8 cellular contexts compared by ENCODE assay signal in genomic region chr17:80856863-80857488, GRCh38.
DNase-seq lines count a peak whose midpoint lies in the region; ATAC-seq and TF ChIP-seq lines count a peak whose summit lies in the region.

No MANE protein-coding gene starts in this region.

- ATAC-seq in GM21723 (IDR thresholded peaks at IDR 0.05; ENCODE audit: unreplicated experiment) (peak; percentile 34), HG03442 (IDR thresholded peaks at IDR 0.05; ENCODE audit: unreplicated experiment) (no peak)

- peaks cover 15 to 30% of the 10 kb centered on the region in 2 donors for H3K4me1 Mint-ChIP-seq in immature natural killer cell

- in situ Hi-C loops in transverse colon (cut with MboI; ENCODE audit: low pct_ligation_motif_present in 1 of 4, low pct_unique_long_range_greater_than_20kb in 1 of 4, low sequenced_read_pairs in 3 of 4), result loop anchor here in 1 of 4 donors (25.0 kb wide), 1 partner anchor 420 kb away; no protein-coding TSS in a partner anchor

- DNase-seq in SJSA1 (ENCODE audit: low read depth in 1 of 2, low spot score in 2 of 2), result no peak
- DNase-seq in immature natural killer cell, result no peak
- DNase-seq in HPDE6-E6E7 (ENCODE audit: extremely low spot score), result no peak
- no peak for DNase-seq in transverse colon
- no peak for DNase-seq in nucleus accumbens (lab: John Stamatoyannopoulos, UW)

- TF ChIP-seq POLR2A in transverse colon (IDR thresholded peaks at IDR 0.05), result no peak

- no peaks in the 10 kb centered on the region for H3K9me3 Mint-ChIP-seq in immature natural killer cell

- WGBS in transverse colon (ENCODE audit: low coverage in 1 of 2), 2 donors, result 92 to 93% methylated on average over 2 to 13 of the region's 18 CpGs

- H3K9ac ChIP-seq in BLaER1, result no peak overlapping the region

- peak overlapping the region; percentile 44 for H3K4me2 ChIP-seq in BLaER1

- no peak for TF ChIP-seq CTCF in transverse colon (IDR thresholded peaks at IDR 0.05)

- H3K9me3 ChIP-seq in BLaER1, result no peaks in the 10 kb centered on the region
- H3K9me3 ChIP-seq in SJSA1 (replicated peaks), result no peaks in the 10 kb centered on the region
- H3K9me3 ChIP-seq in transverse colon, result no peaks in the 10 kb centered on the region

- H3K27ac ChIP-seq in BLaER1 (no peak overlapping the region), SJSA1 (peak overlapping the region; percentile 99), transverse colon (peak overlapping the region in 2 of 4 donors; percentile 14 to 30)

- H3K4me3 ChIP-seq in BLaER1 (no peak overlapping the region), SJSA1 (no peak overlapping the region), transverse colon (no peak overlapping the region)

- peaks cover 42% of the 10 kb centered on the region for H4K20me1 ChIP-seq in BLaER1

- peaks cover 62% of the 10 kb centered on the region for H3K36me3 ChIP-seq in BLaER1
- peaks cover 46% of the 10 kb centered on the region for H3K36me3 ChIP-seq in SJSA1
- H3K36me3 ChIP-seq in transverse colon, result no peaks in the 10 kb centered on the region

- peaks cover 0 to 15% (median 4%) of the 10 kb centered on the region in 3 donors for H3K36me3 Mint-ChIP-seq in immature natural killer cell

- intact Hi-C loops in transverse colon (cut with DNase I; ENCODE audit: low total_unique reads), result no loop called here

- peak overlapping the region; percentile 58 to 90 (median 76) for H3K27ac Mint-ChIP-seq in immature natural killer cell

- peaks cover 1 to 2% (median 2%) of the 10 kb centered on the region in 3 donors for H3K27me3 Mint-ChIP-seq in immature natural killer cell (ENCODE audit: low read depth in 3 of 3)

- peaks cover 40% of the 10 kb centered on the region for H3K4me1 ChIP-seq in BLaER1
- H3K4me1 ChIP-seq in SJSA1 (replicated peaks), result peaks cover 70% of the 10 kb centered on the region
- H3K4me1 ChIP-seq in transverse colon, result peaks cover 0 to 42% (median 22%) of the 10 kb centered on the region in 4 donors

- TF ChIP-seq EP300 in transverse colon (IDR thresholded peaks at IDR 0.05; ENCODE audit: low read depth), result no peak

- H3K27me3 ChIP-seq in BLaER1 (no peaks in the 10 kb centered on the region), SJSA1 (replicated peaks) (no peaks in the 10 kb centered on the region), transverse colon (no peaks in the 10 kb centered on the region)

- peak overlapping the region in 1 of 5 donors; percentile 14 for H3K4me3 Mint-ChIP-seq in immature natural killer cell
